Comparison of ENCODE assay signal across 7 cellular contexts in the genomic region with DNA sequence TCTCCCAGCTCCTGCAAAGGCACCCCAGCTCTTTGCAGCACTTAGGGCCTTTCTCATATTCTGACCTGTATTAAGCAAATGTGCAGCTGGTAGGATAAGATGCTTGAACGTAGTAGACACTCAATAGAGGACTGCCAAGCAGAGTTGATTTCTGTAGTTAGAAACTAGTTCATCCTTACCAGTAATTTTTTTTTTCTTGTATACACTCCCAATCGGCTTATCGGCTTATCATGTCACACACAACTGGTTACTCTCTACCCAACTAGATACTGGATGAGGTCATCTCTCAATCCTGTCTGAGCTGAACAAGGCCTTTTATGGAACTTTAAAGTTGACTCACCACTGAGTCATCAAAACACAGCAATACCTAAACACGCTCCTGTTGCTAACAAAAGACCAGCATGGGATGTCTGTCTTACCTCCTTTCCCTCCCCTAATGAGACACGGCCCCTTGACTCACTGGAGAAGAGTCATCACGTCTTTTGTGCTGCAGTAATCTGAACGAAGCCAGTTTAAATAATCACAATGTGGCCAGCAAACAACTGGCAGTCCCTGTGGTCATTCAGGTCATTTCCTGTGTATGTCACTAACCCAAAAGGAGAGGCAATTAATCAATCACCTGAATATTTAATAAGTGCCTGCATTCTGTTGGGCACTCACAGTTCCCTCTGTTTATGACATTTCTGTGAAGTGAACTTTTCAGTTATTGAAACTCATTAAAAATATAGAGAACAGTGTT. TPM values are rescaled to one million over a fixed set of nuclear protein-coding genes. Genes with fewer than 3 reads are reported as not detected.
DNase-seq lines count a peak whose midpoint lies in the region; ATAC-seq, FAIRE-seq and TF ChIP-seq lines count a peak whose summit lies in the region.

No MANE protein-coding gene starts in this region.

- H3K4me3 ChIP-seq in colonic mucosa (no peak overlapping the region), liver (ENCODE audit: low read depth in 1 of 3, low read length in 3 of 3) (no peak overlapping the region)

- H3K9me3 ChIP-seq in colonic mucosa (no peaks in the 10 kb centered on the region), liver (ENCODE audit: control insufficient read depth in 4 of 4, low read length in 3 of 4) (no peaks in the 10 kb centered on the region)

- TF ChIP-seq RAD21 in liver (IDR thresholded peaks at IDR 0.05), result peak in 1 of 2 donors; percentile 25

- WGBS in liver, result 11% methylated on average over 7 of the region's 7 CpGs

- peaks cover 5% of the 10 kb centered on the region for H3K9me3 Mint-ChIP-seq in stimulated activated memory B cell treated with anti-CD40 and anti-IgM and Interleukin-4, amounts not matched to agents 10 μg/mL and 1 μg/mL and 100 μg/mL, for 72 hours

- FAIRE-seq in TTC549 (lab: Jason Lieb, UNC), result peak; percentile 97

- H3K36me3 Mint-ChIP-seq in stimulated activated memory B cell treated with anti-CD40 and anti-IgM and Interleukin-4, amounts not matched to agents 10 μg/mL and 1 μg/mL and 100 μg/mL, for 72 hours, result peaks cover 15% of the 10 kb centered on the region

- TF ChIP-seq CTCF in colonic mucosa (IDR thresholded peaks at IDR 0.05) (no peak), liver (IDR thresholded peaks at IDR 0.05; ENCODE audit: low read depth, low read length, missing input control) (no peak)

- H3K4me3 Mint-ChIP-seq in stimulated activated memory B cell treated with anti-CD40 and anti-IgM and Interleukin-4, amounts not matched to agents 10 μg/mL and 1 μg/mL and 100 μg/mL, for 72 hours, result no peak overlapping the region

- peaks cover 50% of the 10 kb centered on the region for H3K4me1 Mint-ChIP-seq in stimulated activated memory B cell treated with anti-CD40 and anti-IgM and Interleukin-4, amounts not matched to agents 10 μg/mL and 1 μg/mL and 100 μg/mL, for 72 hours

- H3K27ac ChIP-seq in colonic mucosa (peak overlapping the region; percentile 65), liver (ENCODE audit: low read depth in 1 of 2, low read length in 2 of 2) (peak overlapping the region; percentile 91 to 94)

- H3K27ac Mint-ChIP-seq in stimulated activated memory B cell treated with anti-CD40 and anti-IgM and Interleukin-4, amounts not matched to agents 10 μg/mL and 1 μg/mL and 100 μg/mL, for 72 hours, result peak overlapping the region; percentile 76

- no peaks in the 10 kb centered on the region for H3K4me1 ChIP-seq in colonic mucosa
- H3K4me1 ChIP-seq in liver (ENCODE audit: control insufficient read depth in 4 of 4, insufficient read depth in 4 of 4, low read length in 3 of 4), result peaks cover 3 to 45% (median 10%) of the 10 kb centered on the region in 4 donors

- ATAC-seq in GM18508 (IDR thresholded peaks at IDR 0.05; ENCODE audit: insufficient read depth, unreplicated experiment), result peak; percentile 68
- ATAC-seq in HG02759 (IDR thresholded peaks at IDR 0.05; ENCODE audit: unreplicated experiment), result peak; percentile 92
- peak; percentile 90 for ATAC-seq in stimulated activated memory B cell treated with anti-CD40 and anti-IgM and Interleukin-4, amounts not matched to agents 10 μg/mL and 1 μg/mL and 100 μg/mL, for 72 hours

- H3K9ac ChIP-seq in colonic mucosa (ENCODE audit: low read depth in 2 of 2, low read length in 2 of 2) (peak overlapping the region in 1 of 2 donors; percentile 62), liver (ENCODE audit: low read depth in 1 of 2, low read length in 2 of 2) (peak overlapping the region; percentile 26 to 43)

- intact Hi-C loops in colonic mucosa (cut with DNase I), result no loop called here

- H3K27me3 ChIP-seq in colonic mucosa, result no peaks in the 10 kb centered on the region
- no peaks in the 10 kb centered on the region for H3K27me3 ChIP-seq in liver (ENCODE audit: control insufficient read depth in 4 of 4, insufficient read depth in 4 of 4, low read length in 3 of 4)

- DNase-seq in NCI-H1417 treated with DMSO at 0.1 percent for 48 hours (lab: John Stamatoyannopoulos, UW), result peak; percentile 32
- DNase-seq in colonic mucosa, result peak; percentile 61

- no peaks in the 10 kb centered on the region for H3K27me3 Mint-ChIP-seq in stimulated activated memory B cell treated with anti-CD40 and anti-IgM and Interleukin-4, amounts not matched to agents 10 μg/mL and 1 μg/mL and 100 μg/mL, for 72 hours

- H3K36me3 ChIP-seq in colonic mucosa (no peaks in the 10 kb centered on the region), liver (ENCODE audit: control insufficient read depth in 4 of 4, insufficient read depth in 3 of 4, low read depth in 1 of 4, low read length in 3 of 4) (no peaks in the 10 kb centered on the region)

TF ChIP-seq in liver, 16 proteins besides CTCF, POLR2A, EP300 and RAD21:
- TF ChIP-seq, protein P1, sequence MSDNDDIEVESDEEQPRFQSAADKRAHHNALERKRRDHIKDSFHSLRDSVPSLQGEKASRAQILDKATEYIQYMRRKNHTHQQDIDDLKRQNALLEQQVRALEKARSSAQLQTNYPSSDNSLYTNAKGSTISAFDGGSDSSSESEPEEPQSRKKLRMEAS (IDR thresholded peaks at IDR 0.05), result peak; percentile 24
- TF ChIP-seq GABPA (IDR thresholded peaks at IDR 0.05 in 1 of 2, conservative IDR thresholded peaks at IDR 0.05 in 1 of 2) (peak in 1 of 2 donors; percentile 67), HNF4G (IDR thresholded peaks at IDR 0.05) (no peak), SP1 (IDR thresholded peaks at IDR 0.05) (peak; percentile 81), JUND (IDR thresholded peaks at IDR 0.05) (peak; percentile 96 to 99), FOXA2 (IDR thresholded peaks at IDR 0.05) (no peak), YY1 (IDR thresholded peaks at IDR 0.05) (peak; percentile 47), TAF1 (conservative IDR thresholded peaks at IDR 0.05) (peak; percentile 67), EGR1 (IDR thresholded peaks at IDR 0.05; ENCODE audit: low read depth in 2 of 2) (no peak), NR2F2 (IDR thresholded peaks at IDR 0.05) (peak; percentile 6), RXRA (IDR thresholded peaks at IDR 0.05) (peak; percentile 51 to 59), HNF4A (conservative IDR thresholded peaks at IDR 0.05) (peak; percentile 42 to 54), FOXA1 (IDR thresholded peaks at IDR 0.05) (no peak)
- TF ChIP-seq, protein P2, sequence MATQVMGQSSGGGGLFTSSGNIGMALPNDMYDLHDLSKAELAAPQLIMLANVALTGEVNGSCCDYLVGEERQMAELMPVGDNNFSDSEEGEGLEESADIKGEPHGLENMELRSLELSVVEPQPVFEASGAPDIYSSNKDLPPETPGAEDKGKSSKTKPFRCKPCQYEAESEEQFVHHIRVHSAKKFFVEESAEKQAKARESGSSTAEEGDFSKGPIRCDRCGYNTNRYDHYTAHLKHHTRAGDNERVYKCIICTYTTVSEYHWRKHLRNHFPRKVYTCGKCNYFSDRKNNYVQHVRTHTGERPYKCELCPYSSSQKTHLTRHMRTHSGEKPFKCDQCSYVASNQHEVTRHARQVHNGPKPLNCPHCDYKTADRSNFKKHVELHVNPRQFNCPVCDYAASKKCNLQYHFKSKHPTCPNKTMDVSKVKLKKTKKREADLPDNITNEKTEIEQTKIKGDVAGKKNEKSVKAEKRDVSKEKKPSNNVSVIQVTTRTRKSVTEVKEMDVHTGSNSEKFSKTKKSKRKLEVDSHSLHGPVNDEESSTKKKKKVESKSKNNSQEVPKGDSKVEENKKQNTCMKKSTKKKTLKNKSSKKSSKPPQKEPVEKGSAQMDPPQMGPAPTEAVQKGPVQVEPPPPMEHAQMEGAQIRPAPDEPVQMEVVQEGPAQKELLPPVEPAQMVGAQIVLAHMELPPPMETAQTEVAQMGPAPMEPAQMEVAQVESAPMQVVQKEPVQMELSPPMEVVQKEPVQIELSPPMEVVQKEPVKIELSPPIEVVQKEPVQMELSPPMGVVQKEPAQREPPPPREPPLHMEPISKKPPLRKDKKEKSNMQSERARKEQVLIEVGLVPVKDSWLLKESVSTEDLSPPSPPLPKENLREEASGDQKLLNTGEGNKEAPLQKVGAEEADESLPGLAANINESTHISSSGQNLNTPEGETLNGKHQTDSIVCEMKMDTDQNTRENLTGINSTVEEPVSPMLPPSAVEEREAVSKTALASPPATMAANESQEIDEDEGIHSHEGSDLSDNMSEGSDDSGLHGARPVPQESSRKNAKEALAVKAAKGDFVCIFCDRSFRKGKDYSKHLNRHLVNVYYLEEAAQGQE (IDR thresholded peaks at IDR 0.05), result peak; percentile 71
- TF ChIP-seq, protein P3, sequence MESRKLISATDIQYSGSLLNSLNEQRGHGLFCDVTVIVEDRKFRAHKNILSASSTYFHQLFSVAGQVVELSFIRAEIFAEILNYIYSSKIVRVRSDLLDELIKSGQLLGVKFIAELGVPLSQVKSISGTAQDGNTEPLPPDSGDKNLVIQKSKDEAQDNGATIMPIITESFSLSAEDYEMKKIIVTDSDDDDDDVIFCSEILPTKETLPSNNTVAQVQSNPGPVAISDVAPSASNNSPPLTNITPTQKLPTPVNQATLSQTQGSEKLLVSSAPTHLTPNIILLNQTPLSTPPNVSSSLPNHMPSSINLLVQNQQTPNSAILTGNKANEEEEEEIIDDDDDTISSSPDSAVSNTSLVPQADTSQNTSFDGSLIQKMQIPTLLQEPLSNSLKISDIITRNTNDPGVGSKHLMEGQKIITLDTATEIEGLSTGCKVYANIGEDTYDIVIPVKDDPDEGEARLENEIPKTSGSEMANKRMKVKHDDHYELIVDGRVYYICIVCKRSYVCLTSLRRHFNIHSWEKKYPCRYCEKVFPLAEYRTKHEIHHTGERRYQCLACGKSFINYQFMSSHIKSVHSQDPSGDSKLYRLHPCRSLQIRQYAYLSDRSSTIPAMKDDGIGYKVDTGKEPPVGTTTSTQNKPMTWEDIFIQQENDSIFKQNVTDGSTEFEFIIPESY (IDR thresholded peaks at IDR 0.05), result no peak
- TF ChIP-seq, protein P4, sequence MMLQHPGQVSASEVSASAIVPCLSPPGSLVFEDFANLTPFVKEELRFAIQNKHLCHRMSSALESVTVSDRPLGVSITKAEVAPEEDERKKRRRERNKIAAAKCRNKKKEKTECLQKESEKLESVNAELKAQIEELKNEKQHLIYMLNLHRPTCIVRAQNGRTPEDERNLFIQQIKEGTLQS (IDR thresholded peaks at IDR 0.05), result peak; percentile 90

RNA-seq across cellular contexts. Expression of a gene that starts 7.5 kb away (rescaled TPM):
- total RNA-seq in colonic mucosa, result 10 to 100 TPM; 27.8 to 37.9 TPM
- total RNA-seq in liver, result 10 to 100 TPM in 1 of 2 donors, 1 to 10 TPM in 1; 8.9 to 39.6 TPM
- polyA plus RNA-seq in liver, result 1 to 10 TPM; 3.5 to 5.3 TPM
